Comparison of ENCODE assay signal across 14 cellular contexts in genomic region chr22:49948958-49949913, GRCh38. TPM values are rescaled to one million over a fixed set of nuclear protein-coding genes. Genes with fewer than 3 reads are reported as not detected.
A peak's percentile ranks its signal among the peaks of the same experiment; 100 is the strongest.
DNase-seq lines count a peak whose midpoint lies in the region; ATAC-seq, FAIRE-seq and TF ChIP-seq lines count a peak whose summit lies in the region.
"Had no signal": no experiment of that assay in that cellular context is flagged by ENCODE, and none has a peak within 500 bp of the region (broad histone marks: within the 10 kb centered on the region; RNA-seq: fewer than 3 reads in every experiment).

No MANE protein-coding gene starts in this region.

- no peaks in the 10 kb centered on the region for H3K36me3 Mint-ChIP-seq in CD8-positive, alpha-beta T cell

- peak overlapping the region; percentile 98 for H3K27ac ChIP-seq in C4-2B
- no peak overlapping the region for H3K27ac ChIP-seq in heart right ventricle
- peak overlapping the region; percentile 86 to 99 (median 98) for H3K27ac ChIP-seq in pancreas
- no peak overlapping the region for H3K27ac ChIP-seq in CD8-positive, alpha-beta T cell (ENCODE audit: low read depth, low read length)
- H3K27ac ChIP-seq: cardiac muscle cell, spleen had no signal

- FAIRE-seq in pancreas (lab: Jason Lieb, UNC) = no peak

- H3K36me3 ChIP-seq in NT2/D1 (ENCODE audit: insufficient read depth, insufficient read length, low read length) (no peaks in the 10 kb centered on the region), heart right ventricle (no peaks in the 10 kb centered on the region), pancreas (no peaks in the 10 kb centered on the region)
- H3K36me3 ChIP-seq in CD8-positive, alpha-beta T cell (ENCODE audit: insufficient read depth, low read length) = no peaks in the 10 kb centered on the region
- H3K36me3 ChIP-seq: BE2C, cardiac muscle cell, spleen had no signal

- H3K9me3 ChIP-seq in NT2/D1 (ENCODE audit: insufficient read depth, low read length) (no peaks in the 10 kb centered on the region), heart right ventricle (no peaks in the 10 kb centered on the region), pancreas (no peaks in the 10 kb centered on the region)
- no peaks in the 10 kb centered on the region for H3K9me3 ChIP-seq in CD8-positive, alpha-beta T cell (ENCODE audit: low read length)
- H3K9me3 ChIP-seq: BE2C, spleen had no signal

- DNase-seq in NT2/D1 (ENCODE audit: low read depth, low spot score) = no peak
- no peak for DNase-seq in heart right ventricle
- DNase-seq in pancreas = peak; percentile 87 to 98 (median 95)
- DNase-seq in NCI-H2029 (lab: John Stamatoyannopoulos, UW) = no peak
- DNase-seq in 8988T = no peak
- no peak for DNase-seq in CD1c-positive myeloid dendritic cell (ENCODE audit: extremely low spot score)
- DNase-seq in CD8-positive, alpha-beta T cell = no peak
- DNase-seq: activated CD4-positive, alpha-beta T cell treated with anti-CD3 and anti-CD28 coated beads for 48 hours; BE2C; erythroblast; NCI-H1048; spleen had no signal

- peaks cover 11% of the 10 kb centered on the region for H3K4me1 Mint-ChIP-seq in CD8-positive, alpha-beta T cell (ENCODE audit: low read depth)

- intact Hi-C loops in heart right ventricle (cut with DNase I) = no loop called here
- intact Hi-C loops in pancreas (cut with DNase I) = no loop called here
- intact Hi-C loops in CD8-positive, alpha-beta T cell (cut with DNase I, micrococcal nuclease) = no loop called here

- no peaks in the 10 kb centered on the region for H3K27me3 ChIP-seq in NT2/D1 (ENCODE audit: insufficient read depth, insufficient read length)
- no peaks in the 10 kb centered on the region for H3K27me3 ChIP-seq in heart right ventricle
- no peaks in the 10 kb centered on the region for H3K27me3 ChIP-seq in pancreas
- no peaks in the 10 kb centered on the region for H3K27me3 ChIP-seq in CD8-positive, alpha-beta T cell (ENCODE audit: insufficient read depth, low read length)
- H3K27me3 ChIP-seq: BE2C, cardiac muscle cell, spleen had no signal

- CTCF ChIA-PET in CD8-positive, alpha-beta T cell (lab: Charles Lee) = interaction anchor here (1.2 kb wide), 1 partner anchor 182 kb away, joined by 3 read pairs; no protein-coding TSS in a partner anchor

- whole genome bisulfite sequencing in heart right ventricle, 2 donors = 81 to 83% methylated on average over 42 of the region's 42 CpGs
- WGBS in pancreas, 2 donors = 29 to 33% methylated on average over 29 to 42 of the region's 42 CpGs

- H3K27me3 Mint-ChIP-seq in CD8-positive, alpha-beta T cell (ENCODE audit: low read depth) = no peaks in the 10 kb centered on the region

- no peaks in the 10 kb centered on the region for H3K9me3 Mint-ChIP-seq in CD8-positive, alpha-beta T cell

- no peak overlapping the region for H3K27ac Mint-ChIP-seq in CD8-positive, alpha-beta T cell

- ATAC-seq in heart right ventricle (peak in 7 of 8 donors; percentile 5 to 53 (median 36)), pancreas (peak; percentile 52 to 63 (median 61))
- ATAC-seq in CD8-positive, alpha-beta T cell = no peak

- peaks cover 36% of the 10 kb centered on the region for H3K4me1 ChIP-seq in NT2/D1 (ENCODE audit: insufficient read depth, insufficient read length)
- peaks cover 14 to 34% (median 17%) of the 10 kb centered on the region in 9 donors for H3K4me1 ChIP-seq in heart right ventricle
- H3K4me1 ChIP-seq in pancreas = peaks cover 58 to 63% (median 61%) of the 10 kb centered on the region in 3 donors
- peaks cover 20% of the 10 kb centered on the region for H3K4me1 ChIP-seq in CD8-positive, alpha-beta T cell (ENCODE audit: insufficient read depth, low read length)

- TF ChIP-seq CTCF in C4-2B (conservative IDR thresholded peaks at IDR 0.05) (no peak), heart right ventricle (IDR thresholded peaks at IDR 0.05) (no peak), pancreas (IDR thresholded peaks at IDR 0.05) (no peak)
- TF ChIP-seq CTCF in CD8-positive, alpha-beta T cell (IDR thresholded peaks at IDR 0.05) = no peak

- POLR2A ChIA-PET in CD8-positive, alpha-beta T cell (lab: Charles Lee) = no interaction called here

- H3K4me3 ChIP-seq in NT2/D1 (ENCODE audit: insufficient read length, low read depth) (no peak overlapping the region), heart right ventricle (no peak overlapping the region), pancreas (peak overlapping the region; percentile 1 to 55 (median 44))
- no peak overlapping the region for H3K4me3 ChIP-seq in CD8-positive, alpha-beta T cell (ENCODE audit: low read depth, low read length)
- H3K4me3 ChIP-seq: cardiac muscle cell, spleen had no signal

- peak overlapping the region; percentile 32 for H3K9ac ChIP-seq in NT2/D1 (ENCODE audit: insufficient read length, low read depth)

- H3K4me3 Mint-ChIP-seq in CD8-positive, alpha-beta T cell = no peak overlapping the region

RNA-seq across cellular contexts. Expression of gene PIM3, which starts 11.3 kb away (rescaled TPM):
- total RNA-seq in heart right ventricle (10 to 100 TPM; 27.4 to 81.6 (median 41.6) TPM), pancreas (10 to 100 TPM; 25.8 to 90.1 (median 33.1) TPM)
- polyA plus RNA-seq in heart right ventricle (10 to 100 TPM; 43.9 to 62.0 TPM), pancreas (10 to 100 TPM; 55.3 to 82.7 TPM)
- 100 to 1,000 TPM; 316 to 328 TPM for total RNA-seq in CD8-positive, alpha-beta T cell

RNA-seq across cellular contexts. Expression of gene CRELD2, which starts 30.8 kb away (rescaled TPM):
- total RNA-seq in heart right ventricle = 10 to 100 TPM; 13.0 to 32.5 (median 19.2) TPM
- 10 to 100 TPM; 11.0 to 90.0 TPM for polyA plus RNA-seq in heart right ventricle
- total RNA-seq in pancreas = 10 to 100 TPM; 37.2 to 61.9 (median 54.1) TPM
- 10 to 100 TPM; 51.1 to 56.4 TPM for polyA plus RNA-seq in pancreas
- 10 to 100 TPM; 26.3 to 28.1 TPM for total RNA-seq in CD8-positive, alpha-beta T cell

RNA-seq across cellular contexts. Expression of gene ALG12, which starts 31.0 kb away (rescaled TPM):
- total RNA-seq in heart right ventricle = 10 to 100 TPM in 9 of 10 donors, 1 to 10 TPM in 1; 9.6 to 19.8 (median 16.0) TPM
- 10 to 100 TPM in 1 of 2 donors, 1 to 10 TPM in 1; 9.7 to 10.4 TPM for polyA plus RNA-seq in heart right ventricle
- 10 to 100 TPM in 4 of 6 donors, 1 to 10 TPM in 2; 7.4 to 13.1 (median 12.1) TPM for total RNA-seq in pancreas
- 1 to 10 TPM; 7.1 to 8.6 TPM for polyA plus RNA-seq in pancreas
- 10 to 100 TPM; 11.4 to 15.2 TPM for total RNA-seq in CD8-positive, alpha-beta T cell

Comparison
In these comparisons a context has a peak if more than half of its experiments do, and no peak if none do; other contexts are left out.
1. H3K27ac ChIP-seq: peak in C4-2B (single experiment) and pancreas (4 of 4); none in heart right ventricle (0 of 10) and CD8-positive, alpha-beta T cell (single experiment).
2. DNase-seq: peak in pancreas (6 of 6); none in NT2/D1 (single experiment), heart right ventricle (0 of 2), NCI-H2029 (single experiment), 8988T (single experiment), CD1c-positive myeloid dendritic cell (single experiment) and CD8-positive, alpha-beta T cell (0 of 7).
3. H3K4me3 ChIP-seq: peak in pancreas (4 of 4); none in NT2/D1 (single experiment), heart right ventricle (0 of 10) and CD8-positive, alpha-beta T cell (single experiment).